Comparison of ENCODE assay signal across 15 cellular contexts in the genomic region with DNA sequence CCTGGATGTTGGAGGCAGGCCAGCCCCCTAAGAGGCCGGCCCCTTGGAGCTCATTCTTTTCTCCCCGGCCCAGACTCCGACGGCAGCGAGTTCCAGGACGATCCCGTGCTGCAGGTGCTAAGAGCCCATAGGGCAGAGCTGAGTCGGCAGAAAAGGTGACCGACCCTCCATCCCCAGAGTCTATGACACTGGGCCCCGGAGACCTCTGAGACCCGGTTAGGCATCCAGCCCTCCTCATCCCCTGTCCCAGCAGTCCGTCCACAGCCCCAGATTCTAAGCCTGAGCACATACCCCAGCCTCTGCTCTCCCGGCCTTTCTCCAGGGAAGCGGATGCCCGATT. TPM values are rescaled to one million over a fixed set of nuclear protein-coding genes. Genes with fewer than 3 reads are reported as not detected.
DNase-seq lines count a peak whose midpoint lies in the region; ATAC-seq, FAIRE-seq and TF ChIP-seq lines count a peak whose summit lies in the region.
"Had no signal": no experiment of that assay in that cellular context is flagged by ENCODE, and none has a peak within 500 bp of the region (broad histone marks: within the 10 kb centered on the region; RNA-seq: fewer than 3 reads in every experiment).

No MANE protein-coding gene starts in this region.

- H3K27ac ChIP-seq in GM23338 (ENCODE audit: low read depth) (no peak overlapping the region), K562 (ENCODE audit: extremely low read depth, low read depth, low read length) (no peak overlapping the region), A673 (ENCODE audit: low read depth, low read length, poor library complexity, severe bottlenecking) (no peak overlapping the region)
- H3K27ac ChIP-seq: Peyer's patch had no signal

- H3K27me3 Mint-ChIP-seq in GM23338 (ENCODE audit: insufficient read depth, low read depth, poor library complexity) = peaks cover 4% of the 10 kb centered on the region
- no peaks in the 10 kb centered on the region for H3K27me3 Mint-ChIP-seq in stimulated activated naive B cell treated with anti-CD40 and anti-IgM and Interleukin-4, amounts not matched to agents 10 μg/mL and 1 μg/mL and 100 μg/mL, for 72 hours

- DNase-seq in GM23338 (ENCODE audit: low spot score) = no peak
- DNase-seq in K562 (ENCODE audit: extremely low read depth in 1 of 4, low spot score in 3 of 4) = no peak
- no peak for DNase-seq in stimulated activated naive B cell treated with anti-CD40 and anti-IgM and Interleukin-4, amounts not matched to agents 10 μg/mL and 1 μg/mL and 100 μg/mL, for 72 hours
- no peak for DNase-seq in A673 (ENCODE audit: low spot score)
- DNase-seq in Kasumi-1 (lab: John Stamatoyannopoulos, UW) = no peak
- DNase-seq: MM.1S, NCI-H1105 treated with DMSO at 0.1 percent for 48 hours, NCI-H187 treated with DMSO at 0.1 percent for 48 hours, NCI-H446, NCI-H774, Peyer's patch, SIG-M5 had no signal

- H3K79me2 ChIP-seq in GM23338 (replicated peaks; ENCODE audit: insufficient read depth) = no peaks in the 10 kb centered on the region
- H3K79me2 ChIP-seq in K562 (ENCODE audit: control insufficient read depth, insufficient read depth, low read length) = no peaks in the 10 kb centered on the region

- H3K9me3 Mint-ChIP-seq in GM23338 = no peaks in the 10 kb centered on the region
- H3K9me3 Mint-ChIP-seq in stimulated activated naive B cell treated with anti-CD40 and anti-IgM and Interleukin-4, amounts not matched to agents 10 μg/mL and 1 μg/mL and 100 μg/mL, for 72 hours = no peaks in the 10 kb centered on the region

- no peak for TF ChIP-seq EP300 in K562 (IDR thresholded peaks at IDR 0.05; ENCODE audit: low read length)

- intact Hi-C loops in K562 (cut with micrococcal nuclease) = no loop called here
- intact Hi-C loops in A673 (cut with micrococcal nuclease; ENCODE audit: unreplicated experiment) = no loop called here

- in situ Hi-C loops in K562 (cut with MboI) = no loop called here

- H3K27me3 ChIP-seq in GM23338 (ENCODE audit: insufficient read depth) = peaks cover 4% of the 10 kb centered on the region; the same call in 1 of the 2 replicates
- no peaks in the 10 kb centered on the region for H3K27me3 ChIP-seq in K562 (ENCODE audit: control insufficient read depth in 2 of 2, insufficient read depth in 2 of 2, low read length in 2 of 2)
- H3K27me3 ChIP-seq in A673 (replicated peaks; ENCODE audit: insufficient read depth, low read depth, low read length, poor library complexity) = no peaks in the 10 kb centered on the region
- H3K27me3 ChIP-seq: Peyer's patch had no signal

- WGBS in K562 (ENCODE audit: insufficient coverage, low coverage, missing lambda C conversion rate) = 94% methylated on average over 12 of the region's 15 CpGs

- ATAC-seq in GM23338 = no peak
- ATAC-seq in K562 = no peak
- ATAC-seq in stimulated activated naive B cell treated with anti-CD40 and anti-IgM and Interleukin-4, amounts not matched to agents 10 μg/mL and 1 μg/mL and 100 μg/mL, for 72 hours (replicated peaks) = no peak

- H3K9me1 ChIP-seq in K562 (ENCODE audit: control insufficient read depth, insufficient read depth, low read length) = peaks cover 2% of the 10 kb centered on the region

- POLR2A ChIA-PET in K562 (lab: Yijun Ruan, JAX) (interaction anchor here (0.6 to 0.7 kb wide), 2 partner anchors 11 to 52 kb away, joined by 3 read pairs; a partner anchor contains a TSS), A673 (lab: Charles Lee; ENCODE audit: low non-redundant PET) (no interaction called here)

- TF ChIP-seq RAD21 in K562 (CRISPR knock-in tag; conservative IDR thresholded peaks at IDR 0.05 in 1 of 2, IDR thresholded peaks at IDR 0.05 in 1 of 2) = no peak

- no TSS peak for BruUV-seq in K562 (replicated peaks; lab: Mats Ljungman, UMichigan)
- BruUV-seq in A673 (replicated peaks; lab: Mats Ljungman, UMichigan) = no TSS peak

- H3K36me3 ChIP-seq in GM23338 (ENCODE audit: insufficient read depth) = no peaks in the 10 kb centered on the region
- H3K36me3 ChIP-seq in K562 (ENCODE audit: control insufficient read depth, insufficient read depth, low read length) = peaks cover 35% of the 10 kb centered on the region; the same call in 1 of the 3 replicates
- peaks cover 14% of the 10 kb centered on the region for H3K36me3 ChIP-seq in A673 (ENCODE audit: insufficient read depth, low read length, poor library complexity, severe bottlenecking)

- H3K27ac Mint-ChIP-seq in GM23338 = 0 out of 2 replicates have a peak overlapping the region, but pooled peaks have one; percentile 36
- peak overlapping the region; percentile 48 for H3K27ac Mint-ChIP-seq in stimulated activated naive B cell treated with anti-CD40 and anti-IgM and Interleukin-4, amounts not matched to agents 10 μg/mL and 1 μg/mL and 100 μg/mL, for 72 hours

- TF ChIP-seq CTCF in GM23338 (conservative IDR thresholded peaks at IDR 0.05; ENCODE audit: low read depth in 2 of 2) (no peak), K562 (IDR thresholded peaks at IDR 0.05 in 2 of 3, conservative IDR thresholded peaks at IDR 0.05 in 1 of 3; ENCODE audit: insufficient read depth in 2 of 3, low read depth in 1 of 3, low read length in 3 of 3) (no peak), A673 (conservative IDR thresholded peaks at IDR 0.05; ENCODE audit: low read depth, low read length) (no peak)

- peaks cover 10% of the 10 kb centered on the region for H3K4me1 Mint-ChIP-seq in GM23338
- peaks cover 15 to 16% of the 10 kb centered on the region in 2 donors for H3K4me1 Mint-ChIP-seq in stimulated activated naive B cell treated with anti-CD40 and anti-IgM and Interleukin-4, amounts not matched to agents 10 μg/mL and 1 μg/mL and 100 μg/mL, for 72 hours
- H3K4me1 Mint-ChIP-seq: CD14-positive monocyte had no signal

- H2AFZ ChIP-seq in GM23338 (no peak overlapping the region), K562 (ENCODE audit: low read depth, low read length) (no peak overlapping the region)

- H3F3A ChIP-seq in GM23338 (replicated peaks; ENCODE audit: low read depth) = 0 out of 2 replicates have a peak, but pooled peaks cover 4% of the 10 kb centered on the region

- no peaks in the 10 kb centered on the region; the same call in none of the 2 replicates for H4K20me1 ChIP-seq in GM23338 (replicated peaks; ENCODE audit: insufficient read depth)
- H4K20me1 ChIP-seq in K562 (replicated peaks; ENCODE audit: control insufficient read depth, insufficient read depth, low read length) = no peaks in the 10 kb centered on the region; the same call in 1 of the 2 replicates

- FAIRE-seq in K562 (lab: Jason Lieb, UNC) = no peak
- FAIRE-seq: H54 had no signal

- H3K9me2 ChIP-seq in GM23338 (ENCODE audit: insufficient read depth) = no peaks in the 10 kb centered on the region

- H3K36me3 Mint-ChIP-seq in GM23338 (ENCODE audit: low read depth) = peaks cover 19% of the 10 kb centered on the region
- peaks cover 16 to 32% of the 10 kb centered on the region in 2 donors for H3K36me3 Mint-ChIP-seq in stimulated activated naive B cell treated with anti-CD40 and anti-IgM and Interleukin-4, amounts not matched to agents 10 μg/mL and 1 μg/mL and 100 μg/mL, for 72 hours

- H3K4me3 Mint-ChIP-seq in GM23338 = 0 out of 3 replicates have a peak overlapping the region, but pooled peaks have one; percentile 23
- peak overlapping the region in 1 of 2 donors; percentile 52 for H3K4me3 Mint-ChIP-seq in stimulated activated naive B cell treated with anti-CD40 and anti-IgM and Interleukin-4, amounts not matched to agents 10 μg/mL and 1 μg/mL and 100 μg/mL, for 72 hours
- H3K4me3 Mint-ChIP-seq: CD14-positive monocyte had no signal

- no peak for TF ChIP-seq POLR2A in K562 (conservative IDR thresholded peaks at IDR 0.05)

- H3K4me3 ChIP-seq in GM23338 (peak overlapping the region; percentile 41; the same call in 1 of the 2 replicates), K562 (no peak overlapping the region), A673 (ENCODE audit: low read depth, low read length, poor library complexity, severe bottlenecking) (no peak overlapping the region)
- H3K4me3 ChIP-seq: Peyer's patch had no signal

- CTCF ChIA-PET in K562 (lab: Yijun Ruan, JAX; ENCODE audit: low intra/inter-chr PET ratio) = no interaction called here
- CTCF ChIA-PET in A673 (lab: Charles Lee) = no interaction called here

- H3K9me3 ChIP-seq in K562 (replicated peaks; ENCODE audit: control insufficient read depth, insufficient read depth, low read depth, low read length) (no peaks in the 10 kb centered on the region), A673 (ENCODE audit: low read depth, low read length, poor library complexity, severe bottlenecking) (no peaks in the 10 kb centered on the region)
- H3K9me3 ChIP-seq: Caco-2, Peyer's patch had no signal

- peaks cover 8% of the 10 kb centered on the region; the same call in 1 of the 2 replicates for H3K4me1 ChIP-seq in GM23338 (ENCODE audit: insufficient read depth)
- H3K4me1 ChIP-seq in K562 (replicated peaks in 1 of 2; ENCODE audit: control insufficient read depth in 2 of 2, insufficient read depth in 2 of 2, low read length in 2 of 2) = peaks cover 0 to 19% of the 10 kb centered on the region in 2 experiments; a peak in 2 of 5 replicates
- H3K4me1 ChIP-seq in A673 (ENCODE audit: insufficient read depth, low read length, poor library complexity, severe bottlenecking) = no peaks in the 10 kb centered on the region
- H3K4me1 ChIP-seq: Caco-2, Peyer's patch had no signal

- H3K4me2 ChIP-seq in GM23338 = peak overlapping the region; percentile 73
- H3K4me2 ChIP-seq in K562 (ENCODE audit: insufficient read depth, low read length) = no peak overlapping the region

- H3K9ac ChIP-seq in K562 (ENCODE audit: insufficient read depth in 1 of 2, low read depth in 2 of 2, low read length in 2 of 2) = peak overlapping the region in 1 of 2 experiments; percentile 45; a peak in 1 of 4 replicates

RNA-seq across cellular contexts. Expression of a gene that starts 7.3 kb away (rescaled TPM):
- total RNA-seq in GM23338 (2014; rRNA removed; shearing (Covaris generic)) = 17.7 and 22.1 TPM in 2 replicates
- polyA plus RNA-seq in GM23338 (2016; fragmentation: Nextera tagmentation; extraction: Ambion mirVana) = 10.3 and 11.6 TPM in 2 replicates
- 35.5 and 126 TPM in 2 replicates for total RNA-seq in K562 (2011; cell fraction: chromatin; rRNA removed; ENCODE audit: low replicate concordance)
- total RNA-seq in K562 (2011; cell fraction: nucleolus; rRNA removed) = 56.0 and 101 TPM in 2 replicates
- total RNA-seq in K562 (2011; cell fraction: nucleoplasm; rRNA removed) = 38.6 and 40.3 TPM in 2 replicates
- 1.2 and 3.3 TPM in 2 replicates for total RNA-seq in K562 (2014; rRNA removed)
- 0.41 and 1.0 TPM in 2 replicates for total RNA-seq in K562 (2014; rRNA removed; fragmentation: Illumina TruSeq; extraction: Trizol)
- 1.2 and 1.6 TPM in 2 replicates for total RNA-seq in K562 (2015; rRNA removed; fragmentation: Illumina TruSeq; extraction: Trizol)
- total RNA-seq in K562 (2021) = 13.0 and 26.6 TPM in 2 replicates
- 1.9 and 10.4 TPM in 2 replicates for polyA plus RNA-seq in K562 (2011; rRNA removed)
- polyA plus RNA-seq in K562 (2011; cell fraction: cytosol; rRNA removed) = 3.1 and 4.1 TPM in 2 replicates
- 68.3 and 69.9 TPM in 2 replicates for polyA plus RNA-seq in K562 (2011; cell fraction: nucleus; rRNA removed)
- polyA plus RNA-seq in K562 (2012) = 39.5 and 41.4 TPM in 2 replicates
- 4.9 and 10.3 TPM in 2 replicates for polyA plus RNA-seq in K562 (2014; fragmentation: Illumina TruSeq; extraction: Trizol)
- polyA plus RNA-seq in K562 (2014; fragmentation: Nextera tagmentation; extraction: Ambion mirVana) = under 1 TPM in 1 of 2 experiments, not detected in 1; 0.06 TPM
- polyA plus RNA-seq in K562 (2014; rRNA removed) = 11.1 and 14.9 TPM in 2 replicates
- polyA minus RNA-seq in K562 (2011; rRNA and poly(A)+ RNA removed) = 3.1 and 5.0 TPM in 2 replicates
- 2.6 and 4.1 TPM in 2 replicates for polyA minus RNA-seq in K562 (2011; cell fraction: cytosol; rRNA and poly(A)+ RNA removed)
- 21.0 and 24.0 TPM in 2 replicates for polyA minus RNA-seq in K562 (2011; cell fraction: nucleus; rRNA and poly(A)+ RNA removed)
- 39.6 and 49.6 TPM in 2 replicates for total RNA-seq in A673 (2021)
- polyA plus RNA-seq: CD14-positive monocyte had no signal

RNA-seq across cellular contexts. Expression of a gene that starts 10.1 kb away (rescaled TPM):
- 14.7 and 28.0 TPM in 2 replicates for total RNA-seq in GM23338 (2014; rRNA removed; shearing (Covaris generic))
- polyA plus RNA-seq in GM23338 (2016; fragmentation: Nextera tagmentation; extraction: Ambion mirVana) (21.8 and 24.1 TPM in 2 replicates), K562 (2011; rRNA removed) (6.3 and 14.0 TPM in 2 replicates), K562 (2014; fragmentation: Illumina TruSeq; extraction: Trizol) (32.4 and 33.3 TPM in 2 replicates), K562 (2014; fragmentation: Nextera tagmentation; extraction: Ambion mirVana) (1 to 10 TPM; 1.0 to 1.5 TPM), K562 (2014; rRNA removed) (12.8 and 14.7 TPM in 2 replicates)
- 64.1 and 158 TPM in 2 replicates for total RNA-seq in K562 (2011; cell fraction: chromatin; rRNA removed; ENCODE audit: low replicate concordance)
- total RNA-seq in K562 (2011; cell fraction: nucleolus; rRNA removed) = 52.5 and 58.5 TPM in 2 replicates
- total RNA-seq in K562 (2011; cell fraction: nucleoplasm; rRNA removed) = 66.7 and 109 TPM in 2 replicates
- total RNA-seq in K562 (2014; rRNA removed) (3.5 and 8.6 TPM in 2 replicates), K562 (2014; rRNA removed; fragmentation: Illumina TruSeq; extraction: Trizol) (4.2 and 5.1 TPM in 2 replicates), K562 (2015; rRNA removed; fragmentation: Illumina TruSeq; extraction: Trizol) (4.3 and 5.7 TPM in 2 replicates), K562 (2021) (33.2 and 39.5 TPM in 2 replicates), A673 (2021) (38.4 and 44.8 TPM in 2 replicates)
- 7.7 and 11.7 TPM in 2 replicates for polyA plus RNA-seq in K562 (2011; cell fraction: cytosol; rRNA removed)
- 29.7 and 50.1 TPM in 2 replicates for polyA plus RNA-seq in K562 (2011; cell fraction: nucleus; rRNA removed)
- polyA plus RNA-seq in K562 (2012) = 17.2 and 22.4 TPM in 2 replicates
- polyA minus RNA-seq in K562 (2011; rRNA and poly(A)+ RNA removed) = 9.2 and 10.3 TPM in 2 replicates
- 15.5 and 16.1 TPM in 2 replicates for polyA minus RNA-seq in K562 (2011; cell fraction: cytosol; rRNA and poly(A)+ RNA removed)
- polyA minus RNA-seq in K562 (2011; cell fraction: nucleus; rRNA and poly(A)+ RNA removed) = 10.3 and 12.0 TPM in 2 replicates

RNA-seq across cellular contexts. Expression of a gene that starts 11.2 kb away (rescaled TPM):
- 0.27 and 0.87 TPM in 2 replicates for total RNA-seq in GM23338 (2014; rRNA removed; shearing (Covaris generic))
- 3.2 and 3.9 TPM in 2 replicates for polyA plus RNA-seq in GM23338 (2016; fragmentation: Nextera tagmentation; extraction: Ambion mirVana)
- total RNA-seq in K562 (2011; cell fraction: chromatin; rRNA removed; ENCODE audit: low replicate concordance) = 0.32 TPM in 1 of 2 replicates, not detected in the other
- 0.50 and 0.92 TPM in 2 replicates for total RNA-seq in K562 (2011; cell fraction: nucleolus; rRNA removed)
- not detected in 2 replicates for total RNA-seq in K562 (2011; cell fraction: nucleoplasm; rRNA removed)
- total RNA-seq in K562 (2014; rRNA removed) = not detected in 2 replicates
- not detected in 2 replicates for total RNA-seq in K562 (2014; rRNA removed; fragmentation: Illumina TruSeq; extraction: Trizol)
- not detected in 2 replicates for total RNA-seq in K562 (2015; rRNA removed; fragmentation: Illumina TruSeq; extraction: Trizol)
- total RNA-seq in K562 (2021) = 0.40 and 0.55 TPM in 2 replicates
- polyA plus RNA-seq in K562 (2011; rRNA removed) = 0.05 TPM in 1 of 2 replicates, not detected in the other
- polyA plus RNA-seq in K562 (2011; cell fraction: cytosol; rRNA removed) = 0.10 and 0.13 TPM in 2 replicates
- 0.24 and 0.63 TPM in 2 replicates for polyA plus RNA-seq in K562 (2011; cell fraction: nucleus; rRNA removed)
- 0.07 and 0.51 TPM in 2 replicates for polyA plus RNA-seq in K562 (2012)
- polyA plus RNA-seq in K562 (2014; fragmentation: Illumina TruSeq; extraction: Trizol) = 0.14 TPM in 1 of 2 replicates, not detected in the other
- polyA plus RNA-seq in K562 (2014; fragmentation: Nextera tagmentation; extraction: Ambion mirVana) = not detected
- polyA plus RNA-seq in K562 (2014; rRNA removed) = not detected in 2 replicates
- polyA minus RNA-seq in K562 (2011; rRNA and poly(A)+ RNA removed) = 0.15 TPM in 1 of 2 replicates, not detected in the other
- not detected in 2 replicates for polyA minus RNA-seq in K562 (2011; cell fraction: cytosol; rRNA and poly(A)+ RNA removed)
- 0.22 TPM in 1 of 2 replicates, not detected in the other for polyA minus RNA-seq in K562 (2011; cell fraction: nucleus; rRNA and poly(A)+ RNA removed)
- 0.50 TPM in 1 of 2 replicates, not detected in the other for total RNA-seq in A673 (2021)
- polyA plus RNA-seq: CD14-positive monocyte had no signal

RNA-seq across cellular contexts. Expression of a gene that starts 19.7 kb away (rescaled TPM):
- 6.8 and 7.1 TPM in 2 replicates for total RNA-seq in GM23338 (2014; rRNA removed; shearing (Covaris generic))
- polyA plus RNA-seq in GM23338 (2016; fragmentation: Nextera tagmentation; extraction: Ambion mirVana) (4.3 and 8.3 TPM in 2 replicates), K562 (2011; rRNA removed) (4.4 and 8.7 TPM in 2 replicates), K562 (2014; fragmentation: Illumina TruSeq; extraction: Trizol) (11.5 and 14.4 TPM in 2 replicates), K562 (2014; fragmentation: Nextera tagmentation; extraction: Ambion mirVana) (1 to 10 TPM; 1.2 to 3.1 TPM), K562 (2014; rRNA removed) (9.0 and 12.5 TPM in 2 replicates)
- total RNA-seq in K562 (2011; cell fraction: chromatin; rRNA removed; ENCODE audit: low replicate concordance) = 16.9 and 59.4 TPM in 2 replicates
- 32.5 and 40.4 TPM in 2 replicates for total RNA-seq in K562 (2011; cell fraction: nucleolus; rRNA removed)
- 22.7 and 31.1 TPM in 2 replicates for total RNA-seq in K562 (2011; cell fraction: nucleoplasm; rRNA removed)
- total RNA-seq in K562 (2014; rRNA removed) (7.7 and 10.3 TPM in 2 replicates), K562 (2014; rRNA removed; fragmentation: Illumina TruSeq; extraction: Trizol) (5.0 and 5.7 TPM in 2 replicates), K562 (2015; rRNA removed; fragmentation: Illumina TruSeq; extraction: Trizol) (8.5 and 8.6 TPM in 2 replicates), K562 (2021) (9.2 TPM in 2 replicates), A673 (2021) (11.3 and 13.2 TPM in 2 replicates)
- polyA plus RNA-seq in K562 (2011; cell fraction: cytosol; rRNA removed) = 11.6 and 13.7 TPM in 2 replicates
- 45.6 and 54.7 TPM in 2 replicates for polyA plus RNA-seq in K562 (2011; cell fraction: nucleus; rRNA removed)
- 7.4 and 16.7 TPM in 2 replicates for polyA plus RNA-seq in K562 (2012)
- polyA minus RNA-seq in K562 (2011; rRNA and poly(A)+ RNA removed) = 4.6 and 4.8 TPM in 2 replicates
- 12.8 and 14.8 TPM in 2 replicates for polyA minus RNA-seq in K562 (2011; cell fraction: cytosol; rRNA and poly(A)+ RNA removed)
- polyA minus RNA-seq in K562 (2011; cell fraction: nucleus; rRNA and poly(A)+ RNA removed) = 13.2 and 21.9 TPM in 2 replicates

RNA-seq across cellular contexts. Expression of a gene that starts 22.6 kb away (rescaled TPM):
- total RNA-seq in GM23338 (2014; rRNA removed; shearing (Covaris generic)) = 18.5 and 20.6 TPM in 2 replicates
- polyA plus RNA-seq in GM23338 (2016; fragmentation: Nextera tagmentation; extraction: Ambion mirVana) (175 and 197 TPM in 2 replicates), K562 (2011; rRNA removed) (29.6 and 34.5 TPM in 2 replicates), K562 (2014; fragmentation: Illumina TruSeq; extraction: Trizol) (54.2 and 58.6 TPM in 2 replicates), K562 (2014; fragmentation: Nextera tagmentation; extraction: Ambion mirVana) (100 to 1,000 TPM; 261 to 299 TPM), K562 (2014; rRNA removed) (76.5 and 79.2 TPM in 2 replicates)
- 14.8 and 25.8 TPM in 2 replicates for total RNA-seq in K562 (2011; cell fraction: chromatin; rRNA removed; ENCODE audit: low replicate concordance)
- 38.7 and 45.7 TPM in 2 replicates for total RNA-seq in K562 (2011; cell fraction: nucleolus; rRNA removed)
- total RNA-seq in K562 (2011; cell fraction: nucleoplasm; rRNA removed) = 23.4 and 27.6 TPM in 2 replicates
- total RNA-seq in K562 (2014; rRNA removed) (42.3 and 49.6 TPM in 2 replicates), K562 (2014; rRNA removed; fragmentation: Illumina TruSeq; extraction: Trizol) (48.0 and 53.3 TPM in 2 replicates), K562 (2015; rRNA removed; fragmentation: Illumina TruSeq; extraction: Trizol) (59.0 and 61.1 TPM in 2 replicates), K562 (2021) (63.1 and 65.7 TPM in 2 replicates), A673 (2021) (58.8 and 67.7 TPM in 2 replicates)
- 47.5 and 76.3 TPM in 2 replicates for polyA plus RNA-seq in K562 (2011; cell fraction: cytosol; rRNA removed)
- polyA plus RNA-seq in K562 (2011; cell fraction: nucleus; rRNA removed) = 25.2 and 26.0 TPM in 2 replicates
- polyA plus RNA-seq in K562 (2012) = 61.9 and 63.5 TPM in 2 replicates
- polyA minus RNA-seq in K562 (2011; rRNA and poly(A)+ RNA removed) = 22.1 and 30.1 TPM in 2 replicates
- 10.7 and 13.5 TPM in 2 replicates for polyA minus RNA-seq in K562 (2011; cell fraction: cytosol; rRNA and poly(A)+ RNA removed)
- 5.4 and 7.6 TPM in 2 replicates for polyA minus RNA-seq in K562 (2011; cell fraction: nucleus; rRNA and poly(A)+ RNA removed)
